ENCODE assay signal across 21 cellular contexts in the genomic region with DNA sequence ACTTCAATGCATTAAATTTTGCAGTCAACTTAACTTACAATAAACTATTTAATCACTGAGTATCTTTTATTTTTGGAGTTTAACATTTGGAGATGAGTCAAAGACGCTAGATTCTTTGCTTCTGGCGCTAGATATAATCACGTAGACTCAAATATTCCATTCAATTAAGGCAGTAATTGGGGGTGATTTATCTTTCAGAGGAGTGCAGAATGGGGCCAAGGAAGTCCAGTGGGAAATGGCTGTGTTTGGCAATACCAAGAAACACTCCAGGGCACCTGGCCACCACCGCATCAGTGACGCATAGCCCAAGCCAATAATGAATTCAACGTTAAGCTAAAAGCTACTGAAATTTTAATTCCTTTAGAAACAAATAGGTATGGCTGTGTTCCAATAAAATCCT.
DNase-seq lines count a peak whose midpoint lies in the region; ATAC-seq and TF ChIP-seq lines count a peak whose summit lies in the region.
"Had no signal": no experiment of that assay in that cellular context is flagged by ENCODE, and none has a peak within 500 bp of the region (broad histone marks: within the 10 kb centered on the region; RNA-seq: fewer than 3 reads in every experiment).

No MANE protein-coding gene starts in this region.

- H2BK12ac ChIP-seq in mesenchymal stem cell (ENCODE audit: low read length in 2 of 2) = no peak overlapping the region

- WGBS in mesenchymal stem cell = 95% methylated on average over 3 of the region's 6 CpGs

- H3K27me3 ChIP-seq in BE2C (no peaks in the 10 kb centered on the region; the same call in 1 of the 2 replicates), mesenchymal stem cell (ENCODE audit: control insufficient read depth in 1 of 2, insufficient read depth in 1 of 2, low read length in 2 of 2) (peaks cover 0 to 11% of the 10 kb centered on the region in 2 experiments), WERI-Rb-1 (ENCODE audit: insufficient read depth, low read depth, severe bottlenecking) (no peaks in the 10 kb centered on the region)
- H3K27me3 ChIP-seq: BLaER1 treated with 17β-estradiol and CSF1 and Interleukin-3, amounts not matched to agents 10 nM and 100 nM had no signal

- H2BK15ac ChIP-seq in mesenchymal stem cell (ENCODE audit: low read depth, poor library complexity, severe bottlenecking) = no peak overlapping the region

- H3K36me3 ChIP-seq in BE2C (no peaks in the 10 kb centered on the region), mesenchymal stem cell (ENCODE audit: control insufficient read depth in 1 of 2, insufficient read depth in 2 of 2, low read depth in 1 of 2, low read length in 2 of 2) (no peaks in the 10 kb centered on the region), WERI-Rb-1 (no peaks in the 10 kb centered on the region)
- H3K36me3 ChIP-seq: BLaER1 treated with 17β-estradiol and CSF1 and Interleukin-3, amounts not matched to agents 10 nM and 100 nM had no signal

- no peaks in the 10 kb centered on the region for H3K79me1 ChIP-seq in mesenchymal stem cell (replicated peaks; ENCODE audit: low read length, poor library complexity, severe bottlenecking)

- H3K4me3 ChIP-seq in BE2C (ENCODE audit: low read depth, low read length) (no peak overlapping the region), mesenchymal stem cell (ENCODE audit: insufficient read depth in 1 of 2, low read depth in 1 of 2, low read length in 2 of 2) (peak overlapping the region in 1 of 2 experiments; percentile 32), WERI-Rb-1 (ENCODE audit: low read depth, low read length) (no peak overlapping the region)
- H3K4me3 ChIP-seq: BLaER1 treated with 17β-estradiol and CSF1 and Interleukin-3, amounts not matched to agents 10 nM and 100 nM; PC-9 had no signal

- DNase-seq in BE2C = peak; percentile 21
- peak; percentile 33 for DNase-seq in NCI-H446 treated with DMSO at 0.1 percent for 48 hours (lab: John Stamatoyannopoulos, UW)
- DNase-seq in T1000 (lab: John Stamatoyannopoulos, UW) = peak; percentile 19
- no peak for DNase-seq in mesenchymal stem cell
- DNase-seq in cerebellar cortex (ENCODE audit: low spot score) = no peak
- no peak for DNase-seq in WERI-Rb-1
- DNase-seq in DMS53 (lab: John Stamatoyannopoulos, UW) = no peak
- DNase-seq: Caco-2; CD4-positive, alpha-beta memory T cell; DMS 273 treated with DMSO at 0.1 percent for 48 hours; H9; KG1; NCI-H1105 treated with DMSO at 0.1 percent for 48 hours; NCI-H2081; NCI-H2171; NCI-H526 treated with DMSO at 0.1 percent for 48 hours; PC-9; SHP77 treated with DMSO at 0.1 percent for 48 hours had no signal

- no peak overlapping the region for H2BK120ac ChIP-seq in mesenchymal stem cell (ENCODE audit: low read depth, low read length)

- H2AK5ac ChIP-seq in mesenchymal stem cell (ENCODE audit: low read length, severe bottlenecking) = no peak overlapping the region

- no peak overlapping the region for H3K23ac ChIP-seq in mesenchymal stem cell (ENCODE audit: low read length in 2 of 2)

- H3K4me1 ChIP-seq in BE2C = no peaks in the 10 kb centered on the region; the same call in 1 of the 2 replicates
- no peaks in the 10 kb centered on the region for H3K4me1 ChIP-seq in mesenchymal stem cell (ENCODE audit: control insufficient read depth, insufficient read depth, low read depth, low read length)
- H3K4me1 ChIP-seq: Caco-2 had no signal

- no peak overlapping the region for H2BK5ac ChIP-seq in mesenchymal stem cell (ENCODE audit: low read depth, low read length, poor library complexity, severe bottlenecking)

- TF ChIP-seq CTCF in BE2C (IDR thresholded peaks at IDR 0.05; ENCODE audit: low read depth, low read length) = no peak
- no peak for TF ChIP-seq CTCF in WERI-Rb-1 (IDR thresholded peaks at IDR 0.05; ENCODE audit: low read depth, low read length)

- H4K8ac ChIP-seq in mesenchymal stem cell (ENCODE audit: low read length) = no peak overlapping the region

- H3K4ac ChIP-seq in mesenchymal stem cell (ENCODE audit: low read depth in 1 of 2, low read length in 2 of 2) = no peak overlapping the region

- H3K27ac ChIP-seq in mesenchymal stem cell (ENCODE audit: low read length, poor library complexity, severe bottlenecking) (no peak overlapping the region), WERI-Rb-1 (no peak overlapping the region)
- H3K27ac ChIP-seq: BLaER1 treated with 17β-estradiol and CSF1 and Interleukin-3, amounts not matched to agents 10 nM and 100 nM; PC-9; RWPE1 had no signal

- no peak overlapping the region for H4K91ac ChIP-seq in mesenchymal stem cell (ENCODE audit: low read length)

- no peak for ATAC-seq in GM21576 (IDR thresholded peaks at IDR 0.05; ENCODE audit: unreplicated experiment)

- H3K9me3 ChIP-seq in BE2C = no peaks in the 10 kb centered on the region
- H3K9me3 ChIP-seq in mesenchymal stem cell (ENCODE audit: control insufficient read depth, low read length) = no peaks in the 10 kb centered on the region
- no peaks in the 10 kb centered on the region for H3K9me3 ChIP-seq in WERI-Rb-1 (ENCODE audit: severe bottlenecking)
- H3K9me3 ChIP-seq: BLaER1 treated with 17β-estradiol and CSF1 and Interleukin-3, amounts not matched to agents 10 nM and 100 nM; Caco-2 had no signal

- peak overlapping the region; percentile 21 for H3K9ac ChIP-seq in mesenchymal stem cell (ENCODE audit: low read length)
- H3K9ac ChIP-seq: BLaER1 treated with 17β-estradiol and CSF1 and Interleukin-3, amounts not matched to agents 10 nM and 100 nM had no signal

- no peak overlapping the region for H3K4me2 ChIP-seq in mesenchymal stem cell (ENCODE audit: low read length, poor library complexity, severe bottlenecking)
- H3K4me2 ChIP-seq: PC-9 had no signal

- no peak overlapping the region for H3K14ac ChIP-seq in mesenchymal stem cell (ENCODE audit: low read length in 2 of 2)

- H3K18ac ChIP-seq in mesenchymal stem cell (ENCODE audit: low read depth in 1 of 2, low read length in 2 of 2) = no peak overlapping the region

- no peak overlapping the region for H2AFZ ChIP-seq in mesenchymal stem cell (ENCODE audit: low read depth, low read length)
- H2AFZ ChIP-seq: PC-9 had no signal

Comparison
In these comparisons a context has a peak if more than half of its experiments do, and no peak if none do; other contexts are left out.
1. DNase-seq: peak in BE2C (single experiment), NCI-H446 treated with DMSO at 0.1 percent for 48 hours (single experiment) and T1000 (single experiment); none in mesenchymal stem cell (single experiment), cerebellar cortex (single experiment), WERI-Rb-1 (single experiment) and DMS53 (single experiment).